8 cellular contexts compared by ENCODE assay signal in the genomic region with DNA sequence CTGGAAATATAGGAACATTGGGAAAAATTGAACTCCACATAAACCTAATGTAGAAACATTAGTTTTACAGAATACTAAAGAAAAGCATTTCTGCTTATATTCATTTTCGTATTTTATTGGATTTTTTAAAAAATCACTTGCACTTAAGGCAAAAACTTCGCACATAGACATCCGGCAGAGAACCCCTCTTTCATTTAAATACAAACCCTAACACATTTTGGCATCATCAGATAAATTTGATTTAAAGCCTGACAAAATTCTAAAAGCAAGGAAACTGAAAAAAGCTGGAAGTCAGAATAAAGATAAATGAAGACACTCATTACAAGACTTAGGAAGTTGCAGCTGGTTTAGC. TPM values are rescaled to one million over a fixed set of nuclear protein-coding genes. Genes with fewer than 3 reads are reported as not detected.
DNase-seq lines count a peak whose midpoint lies in the region; ATAC-seq, FAIRE-seq and TF ChIP-seq lines count a peak whose summit lies in the region.

No MANE protein-coding gene starts in this region.

- peak overlapping the region; percentile 86 for H3K4me3 Mint-ChIP-seq in activated CD4-positive, alpha-beta memory T cell treated with anti-CD3 and anti-CD28 coated beads, Interleukin-2, amount 10 ng/mL, durations not matched to agents 7 days and 5 days
- H3K4me3 Mint-ChIP-seq in mesothelial cell of epicardium, result peak overlapping the region; percentile 96

- DNase-seq in HepG2 (ENCODE audit: low spot score) (no peak), right lobe of liver (no peak), mesothelial cell of epicardium (ENCODE audit: low spot score in 2 of 2, unreplicated experiment in 2 of 2) (no peak), Kasumi-1 (lab: John Stamatoyannopoulos, UW) (no peak), NCI-H446 (lab: John Stamatoyannopoulos, UW) (no peak), superior temporal gyrus (ENCODE audit: extremely low spot score) (no peak)
- no peak for DNase-seq in activated CD4-positive, alpha-beta memory T cell treated with anti-CD3 and anti-CD28 coated beads, Interleukin-2, amount 10 ng/mL, durations not matched to agents 7 days and 5 days

- H3K9me3 ChIP-seq in HepG2 (ENCODE audit: low read length) (no peaks in the 10 kb centered on the region), right lobe of liver (no peaks in the 10 kb centered on the region)

- no peak overlapping the region for H3K27ac Mint-ChIP-seq in activated CD4-positive, alpha-beta memory T cell treated with anti-CD3 and anti-CD28 coated beads, Interleukin-2, amount 10 ng/mL, durations not matched to agents 7 days and 5 days
- H3K27ac Mint-ChIP-seq in mesothelial cell of epicardium, result peak overlapping the region; percentile 96

- no peak for FAIRE-seq in HepG2 (lab: Jason Lieb, UNC)

- H3K4me1 Mint-ChIP-seq in activated CD4-positive, alpha-beta memory T cell treated with anti-CD3 and anti-CD28 coated beads, Interleukin-2, amount 10 ng/mL, durations not matched to agents 7 days and 5 days, result peaks cover 37% of the 10 kb centered on the region
- peaks cover 29% of the 10 kb centered on the region for H3K4me1 Mint-ChIP-seq in mesothelial cell of epicardium

- POLR2A ChIA-PET in HepG2 (lab: Yijun Ruan, JAX), result interaction anchor here (1.4 kb wide), 1 partner anchor 9 kb away, joined by 7 read pairs; no protein-coding TSS in a partner anchor
- POLR2A ChIA-PET in activated CD4-positive, alpha-beta memory T cell treated with anti-CD3 and anti-CD28 coated beads, Interleukin-2, amount 10 ng/mL, durations not matched to agents 7 days and 5 days (lab: Charles Lee), result interaction anchor here (0.6 to 1.5 kb wide), 7 partner anchors 10 to 270 kb away, joined by 3 to 6 read pairs (median 4); a partner anchor contains a TSS

- H3K9me3 Mint-ChIP-seq in activated CD4-positive, alpha-beta memory T cell treated with anti-CD3 and anti-CD28 coated beads, Interleukin-2, amount 10 ng/mL, durations not matched to agents 7 days and 5 days, result no peaks in the 10 kb centered on the region
- H3K9me3 Mint-ChIP-seq in mesothelial cell of epicardium, result peaks cover 14% of the 10 kb centered on the region

- intact Hi-C loops in HepG2 (cut with micrococcal nuclease; ENCODE audit: unreplicated experiment), result no loop called here
- intact Hi-C loops in right lobe of liver (cut with DNase I), result no loop called here

- H3K4me2 ChIP-seq in HepG2 (ENCODE audit: low read depth, low read length), result peak overlapping the region; percentile 64

- TF ChIP-seq POLR2A in HepG2 (IDR thresholded peaks at IDR 0.05; ENCODE audit: insufficient read depth in 1 of 2, low read depth in 2 of 2, low read length in 2 of 2) (no peak), right lobe of liver (IDR thresholded peaks at IDR 0.05) (no peak)

- no TSS peak for BruUV-seq in HepG2 (replicated peaks; lab: Mats Ljungman, UMichigan)

- H3K4me1 ChIP-seq in HepG2 (ENCODE audit: insufficient read depth, low read length) (peaks cover 25% of the 10 kb centered on the region), right lobe of liver (peaks cover 0 to 5% (median 0%) of the 10 kb centered on the region in 4 donors)

- no peaks in the 10 kb centered on the region for H3K36me3 ChIP-seq in HepG2 (replicated peaks in 1 of 2; ENCODE audit: control insufficient read depth in 1 of 2, insufficient read depth in 2 of 2, low read length in 2 of 2)
- no peaks in the 10 kb centered on the region for H3K36me3 ChIP-seq in right lobe of liver

- CTCF ChIA-PET in HepG2 (lab: Yijun Ruan, JAX; ENCODE audit: low intra/inter-chr PET ratio, low total read pairs), result no interaction called here
- CTCF ChIA-PET in activated CD4-positive, alpha-beta memory T cell treated with anti-CD3 and anti-CD28 coated beads, Interleukin-2, amount 10 ng/mL, durations not matched to agents 7 days and 5 days (lab: Charles Lee), result interaction anchor here (1.1 to 1.7 kb wide), 3 partner anchors 92 to 1065 kb away, joined by 3 to 4 read pairs (median 4); a partner anchor contains a TSS

- no peaks in the 10 kb centered on the region; a peak in 1 of 5 replicates for H3K27me3 ChIP-seq in HepG2 (ENCODE audit: control insufficient read depth in 1 of 2, insufficient read depth in 2 of 2, low read length in 2 of 2)
- no peaks in the 10 kb centered on the region for H3K27me3 ChIP-seq in right lobe of liver

- H2AFZ ChIP-seq in HepG2 (ENCODE audit: low read length), result peak overlapping the region; percentile 64

- TF ChIP-seq EP300 in HepG2 (IDR thresholded peaks at IDR 0.05; ENCODE audit: low read depth in 2 of 2, low read length in 2 of 2) (no peak), HepG2 (CRISPR knock-in tag; IDR thresholded peaks at IDR 0.05; ENCODE audit: borderline replicate concordance) (no peak)

- ATAC-seq in HepG2 (no peak), right lobe of liver (no peak), GM18498 (IDR thresholded peaks at IDR 0.05; ENCODE audit: unreplicated experiment) (no peak)

- no peak overlapping the region for H3K27ac ChIP-seq in HepG2 (ENCODE audit: extremely low read length, insufficient read depth, low read length)
- H3K27ac ChIP-seq in right lobe of liver, result no peak overlapping the region

- H3K79me2 ChIP-seq in HepG2 (ENCODE audit: insufficient read depth, low read length), result peaks cover 15% of the 10 kb centered on the region

- H3K27me3 Mint-ChIP-seq in activated CD4-positive, alpha-beta memory T cell treated with anti-CD3 and anti-CD28 coated beads, Interleukin-2, amount 10 ng/mL, durations not matched to agents 7 days and 5 days, result no peaks in the 10 kb centered on the region
- H3K27me3 Mint-ChIP-seq in mesothelial cell of epicardium (ENCODE audit: low read depth), result no peaks in the 10 kb centered on the region

- peak overlapping the region; percentile 40 to 84 (median 45); a peak in 5 of 6 replicates for H3K4me3 ChIP-seq in HepG2 (replicated peaks in 1 of 3; ENCODE audit: insufficient read depth in 1 of 3, low read depth in 2 of 3, low read length in 3 of 3)
- peak overlapping the region in 1 of 3 donors; percentile 80 for H3K4me3 ChIP-seq in right lobe of liver

- 37% methylated on average over 3 of the region's 3 CpGs for WGBS in HepG2 (ENCODE audit: low lambda C conversion rate)
- 64% methylated on average over 3 of the region's 3 CpGs for WGBS in right lobe of liver (ENCODE audit: insufficient coverage, low coverage, low lambda C conversion rate, missing lambda C conversion rate)

- in situ Hi-C loops in HepG2 (cut with HindIII; ENCODE audit: extremely low pct_ligation_motif_present, low pct_unique_long_range_greater_than_20kb), result no loop called here

- TF ChIP-seq RAD21 in HepG2 (CRISPR knock-in tag; IDR thresholded peaks at IDR 0.05), result no peak

- peaks cover 11% of the 10 kb centered on the region for H3K36me3 Mint-ChIP-seq in activated CD4-positive, alpha-beta memory T cell treated with anti-CD3 and anti-CD28 coated beads, Interleukin-2, amount 10 ng/mL, durations not matched to agents 7 days and 5 days (ENCODE audit: low read depth)
- H3K36me3 Mint-ChIP-seq in mesothelial cell of epicardium, result peaks cover 9% of the 10 kb centered on the region

- no peaks in the 10 kb centered on the region for H4K20me1 ChIP-seq in HepG2 (ENCODE audit: insufficient read depth, low read length)

- peak overlapping the region; percentile 16; the same call in 1 of the 2 replicates for H3K9ac ChIP-seq in HepG2 (ENCODE audit: insufficient read depth, low read depth, low read length)

- TF ChIP-seq CTCF in HepG2 (CRISPR knock-in tag; IDR thresholded peaks at IDR 0.05) (no peak), right lobe of liver (IDR thresholded peaks at IDR 0.05) (no peak), mesothelial cell of epicardium (IDR thresholded peaks at IDR 0.05; ENCODE audit: unreplicated experiment) (no peak)

TF ChIP-seq in HepG2, 621 proteins besides CTCF, POLR2A, EP300 and RAD21 (continues in another document):
- TF ChIP-seq, protein P1, sequence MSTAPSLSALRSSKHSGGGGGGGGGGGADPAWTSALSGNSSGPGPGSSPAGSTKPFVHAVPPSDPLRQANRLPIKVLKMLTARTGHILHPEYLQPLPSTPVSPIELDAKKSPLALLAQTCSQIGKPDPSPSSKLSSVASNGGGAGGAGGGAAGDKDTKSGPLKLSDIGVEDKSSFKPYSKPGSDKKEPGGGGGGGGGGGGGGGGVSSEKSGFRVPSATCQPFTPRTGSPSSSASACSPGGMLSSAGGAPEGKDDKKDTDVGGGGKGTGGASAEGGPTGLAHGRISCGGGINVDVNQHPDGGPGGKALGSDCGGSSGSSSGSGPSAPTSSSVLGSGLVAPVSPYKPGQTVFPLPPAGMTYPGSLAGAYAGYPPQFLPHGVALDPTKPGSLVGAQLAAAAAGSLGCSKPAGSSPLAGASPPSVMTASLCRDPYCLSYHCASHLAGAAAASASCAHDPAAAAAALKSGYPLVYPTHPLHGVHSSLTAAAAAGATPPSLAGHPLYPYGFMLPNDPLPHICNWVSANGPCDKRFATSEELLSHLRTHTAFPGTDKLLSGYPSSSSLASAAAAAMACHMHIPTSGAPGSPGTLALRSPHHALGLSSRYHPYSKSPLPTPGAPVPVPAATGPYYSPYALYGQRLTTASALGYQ (CRISPR knock-in tag; IDR thresholded peaks at IDR 0.05), result no peak

RNA-seq across cellular contexts. Expression of a gene that starts 0.4 kb away (rescaled TPM):
- 39.0 and 39.3 TPM in 2 replicates for total RNA-seq in HepG2 (2016; rRNA removed; fragmentation: Illumina TruSeq; extraction: Trizol)
- 14.3 and 19.7 TPM in 2 replicates for total RNA-seq in HepG2 (2016; cell fraction: cytosol; rRNA removed; fragmentation: Illumina TruSeq; extraction: Trizol; ENCODE audit: low read depth)
- 36.2 and 37.3 TPM in 2 replicates for total RNA-seq in HepG2 (2016; cell fraction: insoluble cytoplasmic fraction; rRNA removed; fragmentation: Illumina TruSeq; extraction: Trizol)
- total RNA-seq in HepG2 (2016; cell fraction: membrane; rRNA removed; fragmentation: Illumina TruSeq; extraction: Trizol), result 16.3 and 16.7 TPM in 2 replicates
- 81.7 and 97.8 TPM in 2 replicates for total RNA-seq in HepG2 (2016; cell fraction: nucleus; rRNA removed; fragmentation: Illumina TruSeq; extraction: Trizol)
- polyA plus RNA-seq in HepG2 (2011; rRNA removed), result 18.5 and 22.5 TPM in 2 replicates
- polyA plus RNA-seq in HepG2 (2011; cell fraction: cytosol; rRNA removed), result 17.4 and 17.6 TPM in 2 replicates
- 20.8 and 22.3 TPM in 2 replicates for polyA plus RNA-seq in HepG2 (2011; cell fraction: nucleus; rRNA removed)
- polyA plus RNA-seq in HepG2 (2012), result 15.6 and 21.6 TPM in 2 replicates
- 6.5 and 6.8 TPM in 2 replicates for polyA plus RNA-seq in HepG2 (2016; cell fraction: cytosol; fragmentation: Illumina TruSeq; extraction: Trizol; ENCODE audit: low read depth)
- polyA plus RNA-seq in HepG2 (2016; cell fraction: insoluble cytoplasmic fraction; fragmentation: Illumina TruSeq; extraction: Trizol; ENCODE audit: low read depth), result 20.1 and 23.1 TPM in 2 replicates
- 6.3 and 7.1 TPM in 2 replicates for polyA plus RNA-seq in HepG2 (2016; cell fraction: membrane; fragmentation: Illumina TruSeq; extraction: Trizol; ENCODE audit: low read depth)
- polyA plus RNA-seq in HepG2 (2016; cell fraction: nucleus; fragmentation: Illumina TruSeq; extraction: Trizol; ENCODE audit: insufficient read depth, low read depth), result 11.9 and 13.5 TPM in 2 replicates
- polyA minus RNA-seq in HepG2 (2011; rRNA and poly(A)+ RNA removed; ENCODE audit: low replicate concordance), result 58.5 and 59.7 TPM in 2 replicates
- polyA minus RNA-seq in HepG2 (2011; cell fraction: cytosol; rRNA and poly(A)+ RNA removed), result 32.6 and 41.7 TPM in 2 replicates
- 256 and 272 TPM in 2 replicates for polyA minus RNA-seq in HepG2 (2011; cell fraction: nucleus; rRNA and poly(A)+ RNA removed)
- 10 to 100 TPM; 23.7 to 33.5 (median 30.0) TPM for total RNA-seq in right lobe of liver
- total RNA-seq in activated CD4-positive, alpha-beta memory T cell treated with anti-CD3 and anti-CD28 coated beads, Interleukin-2, amount 10 ng/mL, durations not matched to agents 7 days and 5 days, result 10 to 100 TPM; 70.1 to 71.1 TPM
- 105 to 111 TPM (median 106 TPM) in 3 replicates for total RNA-seq in mesothelial cell of epicardium
